In genomic region chr15:48696627-48697312, GRCh38 we compare ENCODE assay signal across 16 cellular contexts. TPM values are rescaled to one million over a fixed set of nuclear protein-coding genes. Genes with fewer than 3 reads are reported as not detected.
A peak's percentile ranks its signal among the peaks of the same experiment; 100 is the strongest.
DNase-seq lines count a peak whose midpoint lies in the region; TF ChIP-seq lines count a peak whose summit lies in the region.
"Had no signal": no experiment of that assay in that cellular context is flagged by ENCODE, and none has a peak within 500 bp of the region (broad histone marks: within the 10 kb centered on the region; RNA-seq: fewer than 3 reads in every experiment).

No MANE protein-coding gene starts in this region.

- H4K8ac ChIP-seq in mesendoderm (ENCODE audit: low read depth, low read length) = no peak overlapping the region

- H2BK5ac ChIP-seq in mesendoderm (ENCODE audit: low read length) = no peak overlapping the region

- H3K4me2 ChIP-seq in mesendoderm (ENCODE audit: low read length) = no peak overlapping the region
- H3K4me2 ChIP-seq: BLaER1 treated with 17β-estradiol and CSF1 and Interleukin-3, amounts not matched to agents 10 nM and 100 nM had no signal

- no peaks in the 10 kb centered on the region for H3K79me1 ChIP-seq in mesendoderm (ENCODE audit: low read length)

- DNase-seq in HFFc6 (peak; percentile 80), OCI-M1 (lab: John Stamatoyannopoulos, UW) (peak; percentile 89), brain microvascular endothelial cell (peak; percentile 61), mesendoderm (peak; percentile 41), activated gamma-delta T cell (lab: John Stamatoyannopoulos, UW) (no peak), head of caudate nucleus (no peak), C1 segment of cervical spinal cord (lab: John Stamatoyannopoulos, UW) (no peak), AG20443 (ENCODE audit: low spot score) (no peak)
- DNase-seq: activated naive CD4-positive, alpha-beta T cell treated with anti-CD3 and anti-CD28 coated beads for 36 hours; DMS79 treated with DMSO at 0.1 percent for 48 hours; NCI-H187; Right ventricle myocardium superior; stimulated activated CD4-positive, alpha-beta T cell treated with anti-CD3 and anti-CD28 coated beads, Interleukin-2, amount 100 ng/mL, for 48 hours had no signal

- H3K36me3 ChIP-seq in brain microvascular endothelial cell (replicated peaks) = no peaks in the 10 kb centered on the region
- H3K36me3 ChIP-seq in mesendoderm (ENCODE audit: control insufficient read depth, insufficient read depth, low read length) = no peaks in the 10 kb centered on the region
- H3K36me3 ChIP-seq: BLaER1 treated with 17β-estradiol and CSF1 and Interleukin-3, amounts not matched to agents 10 nM and 100 nM; right atrium auricular region had no signal

- WGBS in mesendoderm (ENCODE audit: extremely low coverage, insufficient coverage, low lambda C conversion rate) = no CpG with 5 or more reads among the region's 3 CpGs

- no peak overlapping the region for H3K18ac ChIP-seq in mesendoderm (ENCODE audit: low read length)

- H3K23ac ChIP-seq in mesendoderm (ENCODE audit: low read length) = no peak overlapping the region

- no peak overlapping the region for H2BK120ac ChIP-seq in mesendoderm (ENCODE audit: low read depth, low read length)

- H4K5ac ChIP-seq in mesendoderm (ENCODE audit: low read length) = no peak overlapping the region

- in situ Hi-C loops in brain microvascular endothelial cell (cut with HindIII; ENCODE audit: low pct_ligation_motif_present, low sequenced_read_pairs) = no loop called here

- intact Hi-C loops in head of caudate nucleus (cut with DNase I) = no loop called here

- peaks cover 57% of the 10 kb centered on the region for H3K4me1 Mint-ChIP-seq in HFFc6 (ENCODE audit: low read depth)
- H3K4me1 Mint-ChIP-seq: nephron had no signal

- TF ChIP-seq CTCF in HFFc6 (IDR thresholded peaks at IDR 0.05) (peak; percentile 31; the same call in 1 of the 2 replicates), brain microvascular endothelial cell (IDR thresholded peaks at IDR 0.05; ENCODE audit: low read depth, low read length, missing control alignments) (peak; percentile 5)

- H3K27ac ChIP-seq in brain microvascular endothelial cell = no peak overlapping the region
- no peak overlapping the region for H3K27ac ChIP-seq in mesendoderm (ENCODE audit: low read depth, low read length)
- H3K27ac ChIP-seq: BLaER1 treated with 17β-estradiol and CSF1 and Interleukin-3, amounts not matched to agents 10 nM and 100 nM; right atrium auricular region had no signal

- H3K4me3 Mint-ChIP-seq in HFFc6 = 0 out of 2 replicates have a peak overlapping the region, but pooled peaks have one; percentile 29
- H3K4me3 Mint-ChIP-seq: activated naive CD4-positive, alpha-beta T cell treated with anti-CD3 and anti-CD28 coated beads for 36 hours; nephron had no signal

- no peaks in the 10 kb centered on the region for H3K9me3 Mint-ChIP-seq in HFFc6
- H3K9me3 Mint-ChIP-seq: activated naive CD4-positive, alpha-beta T cell treated with anti-CD3 and anti-CD28 coated beads for 36 hours; nephron had no signal

- H3K36me3 Mint-ChIP-seq in HFFc6 (ENCODE audit: low read depth) = no peaks in the 10 kb centered on the region

- H3K56ac ChIP-seq in mesendoderm (ENCODE audit: low read length) = no peak overlapping the region

- H3K4me3 ChIP-seq in brain microvascular endothelial cell (ENCODE audit: low read depth, low read length) (no peak overlapping the region), mesendoderm (ENCODE audit: low read length) (no peak overlapping the region)
- H3K4me3 ChIP-seq: BLaER1 treated with 17β-estradiol and CSF1 and Interleukin-3, amounts not matched to agents 10 nM and 100 nM; right atrium auricular region had no signal

- H3K9ac ChIP-seq in mesendoderm (ENCODE audit: low read length) = no peak overlapping the region
- H3K9ac ChIP-seq: BLaER1 treated with 17β-estradiol and CSF1 and Interleukin-3, amounts not matched to agents 10 nM and 100 nM had no signal

- no peaks in the 10 kb centered on the region for H3K4me1 ChIP-seq in mesendoderm (ENCODE audit: control insufficient read depth, low read depth, low read length)
- H3K4me1 ChIP-seq: BLaER1 treated with 17β-estradiol and CSF1 and Interleukin-3, amounts not matched to agents 10 nM and 100 nM; right atrium auricular region had no signal

- H2AK5ac ChIP-seq in mesendoderm (ENCODE audit: low read length) = no peak overlapping the region

- H3K27me3 Mint-ChIP-seq in HFFc6 (ENCODE audit: insufficient read depth) = no peaks in the 10 kb centered on the region

- H3K27ac Mint-ChIP-seq in HFFc6 = peak overlapping the region; percentile 79
- H3K27ac Mint-ChIP-seq: activated naive CD4-positive, alpha-beta T cell treated with anti-CD3 and anti-CD28 coated beads for 36 hours; nephron had no signal

- no peaks in the 10 kb centered on the region for H3K79me2 ChIP-seq in mesendoderm (ENCODE audit: control insufficient read depth, insufficient read depth, low read length)

- no peak overlapping the region for H3K4ac ChIP-seq in mesendoderm (ENCODE audit: low read depth, low read length)

- H2BK15ac ChIP-seq in mesendoderm (replicated peaks; ENCODE audit: low read depth) = no peak overlapping the region

- H3K27me3 ChIP-seq in brain microvascular endothelial cell (replicated peaks) = no peaks in the 10 kb centered on the region
- H3K27me3 ChIP-seq in mesendoderm (ENCODE audit: insufficient read depth, low read length, poor library complexity) = no peaks in the 10 kb centered on the region
- H3K27me3 ChIP-seq: BLaER1 treated with 17β-estradiol and CSF1 and Interleukin-3, amounts not matched to agents 10 nM and 100 nM; right atrium auricular region had no signal

RNA-seq across cellular contexts. Expression of gene FBN1, which starts 51.3 kb away (rescaled TPM):
- total RNA-seq in HFFc6 (2021; fragmentation: NEBNext Ultra II Directional; extraction: Animal tissue kit (Norgen Biotek cat#: 25700)) = 100 to 1,000 TPM; 584 to 754 (median 609) TPM
- 1.1 TPM for polyA plus RNA-seq in mesendoderm (2013, experiment 1 of 2)
- 0.98 TPM for polyA plus RNA-seq in mesendoderm (2013, experiment 2 of 2)

Comparison
In these comparisons a context has a peak if more than half of its experiments do, and no peak if none do; other contexts are left out.
1. DNase-seq: peak in HFFc6 (single experiment), OCI-M1 (single experiment), brain microvascular endothelial cell (single experiment) and mesendoderm (single experiment); none in activated gamma-delta T cell (single experiment), head of caudate nucleus (0 of 42), C1 segment of cervical spinal cord (0 of 14) and AG20443 (single experiment).